In the genomic region with DNA sequence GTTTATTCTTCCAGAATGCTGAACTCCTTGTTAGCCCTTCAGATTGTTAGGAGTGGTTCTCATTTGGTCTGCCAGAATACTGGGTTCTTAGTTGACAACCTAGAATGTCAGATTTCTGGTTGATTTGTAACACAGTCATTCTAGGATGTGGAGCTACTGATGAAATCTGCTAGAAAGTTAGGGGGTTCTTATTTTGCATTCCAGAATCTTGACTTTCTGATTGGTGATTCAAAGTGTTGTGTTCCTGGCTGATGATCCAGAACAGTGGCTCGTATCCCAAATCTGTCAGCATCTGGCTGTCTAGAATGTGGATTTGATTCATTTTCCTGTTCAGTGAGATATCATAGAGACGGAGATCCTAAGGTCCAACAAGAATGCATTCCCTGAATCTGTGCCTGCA, we compare ENCODE assay signal across 13 cellular contexts. TPM values are rescaled to one million over a fixed set of nuclear protein-coding genes. Genes with fewer than 3 reads are reported as not detected.
"Had no signal": no experiment of that assay in that cellular context is flagged by ENCODE, and none has a peak within 500 bp of the region (broad histone marks: within the 10 kb centered on the region; RNA-seq: fewer than 3 reads in every experiment).

No MANE protein-coding gene starts in this region.

- H2AFZ ChIP-seq: parathyroid adenoma had no signal

- H3K27me3 ChIP-seq: gastrocnemius medialis, transverse colon, vagina had no signal

- H3K9me3 Mint-ChIP-seq: activated CD4-positive, alpha-beta T cell treated with anti-CD3 and anti-CD28 coated beads, Interleukin-2, amount 10 ng/mL, durations not matched to agents 7 days and 5 days; activated naive CD8-positive, alpha-beta T cell treated with anti-CD3 and anti-CD28 coated beads, Interleukin-2, amount 10 ng/mL, durations not matched to agents 7 days and 5 days; stimulated activated memory B cell treated with anti-CD40 and anti-IgM and Interleukin-4, amounts not matched to agents 10 μg/mL and 1 μg/mL and 100 μg/mL, for 72 hours; T-helper 2 cell treated with Interferon-gamma antibody and Interleukin-4, amounts not matched to agents 5 μg/mL and 100 μg/mL, for 36 hours had no signal

- H3K36me3 Mint-ChIP-seq: activated naive CD8-positive, alpha-beta T cell treated with anti-CD3 and anti-CD28 coated beads, Interleukin-2, amount 10 ng/mL, durations not matched to agents 7 days and 5 days; naive thymus-derived CD4-positive, alpha-beta T cell; stimulated activated memory B cell treated with anti-CD40 and anti-IgM and Interleukin-4, amounts not matched to agents 10 μg/mL and 1 μg/mL and 100 μg/mL, for 72 hours had no signal

- DNase-seq: activated CD4-positive, CD25-positive, alpha-beta regulatory T cell; activated naive CD4-positive, alpha-beta T cell; activated naive CD8-positive, alpha-beta T cell treated with anti-CD3 and anti-CD28 coated beads, Interleukin-2, amount 10 ng/mL, durations not matched to agents 7 days and 5 days; aorta; erythroblast; gastrocnemius medialis; naive thymus-derived CD4-positive, alpha-beta T cell; transverse colon had no signal

- H3K4me3 ChIP-seq: gastrocnemius medialis, transverse colon, vagina had no signal

- H3K36me3 ChIP-seq: gastrocnemius medialis, transverse colon, vagina had no signal

- H3K27ac ChIP-seq: parathyroid adenoma had no signal

- H3K4me3 Mint-ChIP-seq: activated CD4-positive, alpha-beta T cell treated with anti-CD3 and anti-CD28 coated beads, Interleukin-2, amount 10 ng/mL, durations not matched to agents 7 days and 5 days; activated naive CD8-positive, alpha-beta T cell treated with anti-CD3 and anti-CD28 coated beads, Interleukin-2, amount 10 ng/mL, durations not matched to agents 7 days and 5 days; naive thymus-derived CD4-positive, alpha-beta T cell; stimulated activated memory B cell treated with anti-CD40 and anti-IgM and Interleukin-4, amounts not matched to agents 10 μg/mL and 1 μg/mL and 100 μg/mL, for 72 hours; T-helper 2 cell treated with Interferon-gamma antibody and Interleukin-4, amounts not matched to agents 5 μg/mL and 100 μg/mL, for 36 hours had no signal

- H3K79me2 ChIP-seq: parathyroid adenoma had no signal

- H3K27ac Mint-ChIP-seq: activated CD4-positive, alpha-beta T cell treated with anti-CD3 and anti-CD28 coated beads, Interleukin-2, amount 10 ng/mL, durations not matched to agents 7 days and 5 days; activated naive CD8-positive, alpha-beta T cell treated with anti-CD3 and anti-CD28 coated beads, Interleukin-2, amount 10 ng/mL, durations not matched to agents 7 days and 5 days; naive thymus-derived CD4-positive, alpha-beta T cell; T-helper 2 cell treated with Interferon-gamma antibody and Interleukin-4, amounts not matched to agents 5 μg/mL and 100 μg/mL, for 36 hours had no signal

- H3K27me3 Mint-ChIP-seq: stimulated activated memory B cell treated with anti-CD40 and anti-IgM and Interleukin-4, amounts not matched to agents 10 μg/mL and 1 μg/mL and 100 μg/mL, for 72 hours had no signal

- H3K9ac ChIP-seq: parathyroid adenoma had no signal

- H3K4me1 ChIP-seq: gastrocnemius medialis, parathyroid adenoma had no signal

- H3K9me3 ChIP-seq: gastrocnemius medialis, transverse colon, vagina had no signal

RNA-seq across cellular contexts. Expression of a gene that starts 21.9 kb away (rescaled TPM):
- total RNA-seq: activated CD4-positive, alpha-beta T cell treated with anti-CD3 and anti-CD28 coated beads, Interleukin-2, amount 10 ng/mL, durations not matched to agents 7 days and 5 days had no signal
